1 cellular context compared by ENCODE assay signal in the genomic region with DNA sequence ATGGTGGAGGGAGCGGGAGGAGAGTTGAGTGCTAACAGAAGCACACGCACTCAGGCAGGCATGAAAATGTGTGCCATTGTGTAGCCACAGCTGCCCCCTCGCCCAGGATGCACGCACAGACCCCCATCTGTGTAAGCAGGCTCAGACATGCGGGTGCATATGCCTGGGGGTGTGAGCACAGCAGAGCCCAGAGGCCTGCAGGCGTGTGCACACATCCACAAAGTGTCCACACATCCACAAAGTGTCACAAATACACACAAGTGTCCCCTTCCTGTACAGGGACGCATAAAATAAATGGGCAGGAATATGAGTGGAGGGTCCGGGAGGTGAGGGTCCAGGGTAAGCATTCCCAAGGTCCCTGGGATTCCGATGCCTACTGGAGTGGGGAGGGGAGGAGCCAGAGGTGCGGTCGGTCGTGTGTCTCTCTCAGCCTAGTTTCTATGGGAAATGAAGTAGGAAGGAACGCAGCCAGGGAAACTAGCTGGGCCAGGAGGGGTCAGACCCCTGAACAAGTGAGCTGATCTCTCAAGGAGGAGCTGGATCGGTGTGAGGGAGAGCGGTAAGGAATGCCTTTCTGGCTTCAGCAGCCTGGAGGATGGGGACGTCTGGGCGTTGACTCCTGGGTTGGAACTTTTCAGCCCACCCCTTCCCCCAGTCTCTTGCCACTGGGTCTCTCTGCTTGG.
A peak's percentile ranks its signal among the peaks of the same experiment; 100 is the strongest.
TF ChIP-seq lines count a peak whose summit lies in the region.

No MANE protein-coding gene starts in this region.

TF ChIP-seq in H1, 55 proteins besides CTCF, POLR2A, EP300 and RAD21:
- TF ChIP-seq ASH2L (IDR thresholded peaks at IDR 0.05; ENCODE audit: low read length) (peak; percentile 6), BACH1 (IDR thresholded peaks at IDR 0.05; ENCODE audit: low read length) (no peak)
